ENCODE assay signal across 20 cellular contexts in genomic region chr1:206926286-206926685, GRCh38. TPM values are rescaled to one million over a fixed set of nuclear protein-coding genes. Genes with fewer than 3 reads are reported as not detected.
DNase-seq lines count a peak whose midpoint lies in the region; ATAC-seq, FAIRE-seq and TF ChIP-seq lines count a peak whose summit lies in the region.
"Had no signal": no experiment of that assay in that cellular context is flagged by ENCODE, and none has a peak within 500 bp of the region (broad histone marks: within the 10 kb centered on the region; RNA-seq: fewer than 3 reads in every experiment).

No MANE protein-coding gene starts in this region.

- H3K27ac Mint-ChIP-seq in CD4-positive, alpha-beta memory T cell, result peak overlapping the region in 4 of 7 donors; percentile 12 to 86 (median 36)
- peak overlapping the region; percentile 34 for H3K27ac Mint-ChIP-seq in activated naive CD8-positive, alpha-beta T cell treated with anti-CD3 and anti-CD28 coated beads, Interleukin-2, amount 50 U/mL, for 24 hours
- H3K27ac Mint-ChIP-seq: CD8-positive, alpha-beta T cell had no signal

- peaks cover 65 to 99% (median 80%) of the 10 kb centered on the region in 10 experiments for H3K4me1 ChIP-seq in BLaER1 treated with 17β-estradiol and CSF1 and Interleukin-3, amounts not matched to agents 10 nM and 100 nM
- H3K4me1 ChIP-seq in CD4-positive, alpha-beta memory T cell (ENCODE audit: insufficient read depth, low read length), result peaks cover 67% of the 10 kb centered on the region
- H3K4me1 ChIP-seq in HepG2 (ENCODE audit: insufficient read depth, low read length), result peaks cover 34% of the 10 kb centered on the region

- peak; percentile 15 for FAIRE-seq in HepG2 (lab: Jason Lieb, UNC)
- FAIRE-seq: GM12891 had no signal

- no peak for TF ChIP-seq POLR2A in HepG2 (IDR thresholded peaks at IDR 0.05; ENCODE audit: insufficient read depth in 1 of 2, low read depth in 2 of 2, low read length in 2 of 2)

- no peak for TF ChIP-seq RAD21 in HepG2 (CRISPR knock-in tag; IDR thresholded peaks at IDR 0.05)

- no peak for ATAC-seq in activated naive CD8-positive, alpha-beta T cell treated with anti-CD3 and anti-CD28 coated beads, Interleukin-2, amount 50 U/mL, for 24 hours
- ATAC-seq in HepG2 (no peak; the same call in 2 of the 3 replicates), HG03469 (IDR thresholded peaks at IDR 0.05; ENCODE audit: unreplicated experiment) (no peak), HG03342 (IDR thresholded peaks at IDR 0.05; ENCODE audit: unreplicated experiment) (no peak)
- ATAC-seq: CD8-positive, alpha-beta T cell had no signal

- TF ChIP-seq EP300 in HepG2 (IDR thresholded peaks at IDR 0.05; ENCODE audit: low read depth in 2 of 2, low read length in 2 of 2) (no peak), HepG2 (CRISPR knock-in tag; IDR thresholded peaks at IDR 0.05; ENCODE audit: borderline replicate concordance) (no peak)

- H3K4me3 ChIP-seq in BLaER1 treated with 17β-estradiol and CSF1 and Interleukin-3, amounts not matched to agents 10 nM and 100 nM, result no peak overlapping the region
- H3K4me3 ChIP-seq in CD4-positive, alpha-beta memory T cell (ENCODE audit: low read length in 2 of 2), result no peak overlapping the region
- H3K4me3 ChIP-seq in HepG2 (replicated peaks in 1 of 3; ENCODE audit: insufficient read depth in 1 of 3, low read depth in 2 of 3, low read length in 3 of 3), result no peak overlapping the region
- H3K4me3 ChIP-seq: GM23248, SK-N-MC had no signal

- in situ Hi-C loops in HepG2 (cut with HindIII; ENCODE audit: extremely low pct_ligation_motif_present, low pct_unique_long_range_greater_than_20kb), result no loop called here

- BruUV-seq in HepG2 (replicated peaks; lab: Mats Ljungman, UMichigan), result no TSS peak

- no peak overlapping the region for H2AFZ ChIP-seq in HepG2 (ENCODE audit: low read length)
- H2AFZ ChIP-seq: GM23248 had no signal

- H3K4me3 Mint-ChIP-seq in CD4-positive, alpha-beta memory T cell, result peak overlapping the region in 2 of 8 donors; percentile 9 to 17
- no peak overlapping the region for H3K4me3 Mint-ChIP-seq in activated naive CD8-positive, alpha-beta T cell treated with anti-CD3 and anti-CD28 coated beads, Interleukin-2, amount 50 U/mL, for 24 hours
- H3K4me3 Mint-ChIP-seq: CD8-positive, alpha-beta T cell had no signal

- no peak for TF ChIP-seq CTCF in HepG2 (CRISPR knock-in tag; IDR thresholded peaks at IDR 0.05)
- TF ChIP-seq CTCF in GM10248 (IDR thresholded peaks at IDR 0.05; ENCODE audit: control extremely low read depth, extremely low read depth, low read depth, missing control alignments), result no peak

- H3K36me3 Mint-ChIP-seq in CD4-positive, alpha-beta memory T cell, result peaks cover 0 to 6% of the 10 kb centered on the region in 2 donors
- H3K36me3 Mint-ChIP-seq in activated naive CD8-positive, alpha-beta T cell treated with anti-CD3 and anti-CD28 coated beads, Interleukin-2, amount 50 U/mL, for 24 hours (ENCODE audit: low read depth), result no peaks in the 10 kb centered on the region

- 94% methylated on average over 1 of the region's 2 CpGs for WGBS in HepG2 (ENCODE audit: low lambda C conversion rate)

- peak overlapping the region in 1 of 11 experiments; percentile 22; a peak in 1 of 22 replicates for H3K9ac ChIP-seq in BLaER1 treated with 17β-estradiol and CSF1 and Interleukin-3, amounts not matched to agents 10 nM and 100 nM
- no peak overlapping the region for H3K9ac ChIP-seq in HepG2 (ENCODE audit: insufficient read depth, low read depth, low read length)
- H3K9ac ChIP-seq: GM23248, KMS-11 had no signal

- intact Hi-C loops in CD4-positive, alpha-beta memory T cell (cut with micrococcal nuclease), result no loop called here
- intact Hi-C loops in HepG2 (cut with micrococcal nuclease; ENCODE audit: unreplicated experiment), result no loop called here

- H3K4me1 Mint-ChIP-seq in CD4-positive, alpha-beta memory T cell, result peaks cover 20 to 37% (median 30%) of the 10 kb centered on the region in 4 donors
- H3K4me1 Mint-ChIP-seq in activated naive CD8-positive, alpha-beta T cell treated with anti-CD3 and anti-CD28 coated beads, Interleukin-2, amount 50 U/mL, for 24 hours, result peaks cover 47% of the 10 kb centered on the region

- H3K9me3 Mint-ChIP-seq in CD4-positive, alpha-beta memory T cell, result no peaks in the 10 kb centered on the region
- no peaks in the 10 kb centered on the region for H3K9me3 Mint-ChIP-seq in activated naive CD8-positive, alpha-beta T cell treated with anti-CD3 and anti-CD28 coated beads, Interleukin-2, amount 50 U/mL, for 24 hours
- H3K9me3 Mint-ChIP-seq: CD8-positive, alpha-beta T cell had no signal

- peak overlapping the region in 4 of 11 experiments; percentile 52 to 83 (median 65); a peak in 7 of 22 replicates for H3K4me2 ChIP-seq in BLaER1 treated with 17β-estradiol and CSF1 and Interleukin-3, amounts not matched to agents 10 nM and 100 nM
- H3K4me2 ChIP-seq in HepG2 (ENCODE audit: low read depth, low read length), result no peak overlapping the region
- H3K4me2 ChIP-seq: KMS-11 had no signal

- H3K27me3 Mint-ChIP-seq in CD4-positive, alpha-beta memory T cell, result no peaks in the 10 kb centered on the region
- H3K27me3 Mint-ChIP-seq in activated naive CD8-positive, alpha-beta T cell treated with anti-CD3 and anti-CD28 coated beads, Interleukin-2, amount 50 U/mL, for 24 hours, result no peaks in the 10 kb centered on the region

- no peaks in the 10 kb centered on the region for H3K36me3 ChIP-seq in BLaER1 treated with 17β-estradiol and CSF1 and Interleukin-3, amounts not matched to agents 10 nM and 100 nM
- no peaks in the 10 kb centered on the region for H3K36me3 ChIP-seq in CD4-positive, alpha-beta memory T cell (ENCODE audit: insufficient read depth, low read length)
- H3K36me3 ChIP-seq in HepG2 (replicated peaks in 1 of 2; ENCODE audit: control insufficient read depth in 1 of 2, insufficient read depth in 2 of 2, low read length in 2 of 2), result no peaks in the 10 kb centered on the region

- no peaks in the 10 kb centered on the region for H4K20me1 ChIP-seq in BLaER1 treated with 17β-estradiol and CSF1 and Interleukin-3, amounts not matched to agents 10 nM and 100 nM
- no peaks in the 10 kb centered on the region for H4K20me1 ChIP-seq in HepG2 (ENCODE audit: insufficient read depth, low read length)

- DNase-seq in CD4-positive, alpha-beta memory T cell, result no peak
- DNase-seq in activated naive CD8-positive, alpha-beta T cell treated with anti-CD3 and anti-CD28 coated beads, Interleukin-2, amount 50 U/mL, for 24 hours, result no peak
- DNase-seq in HepG2 (ENCODE audit: low spot score), result no peak
- DNase-seq in GM10248 (ENCODE audit: extremely low spot score), result no peak
- DNase-seq: CD8-positive, alpha-beta T cell; DMS79 treated with DMSO at 0.1 percent for 48 hours; GDM1; GM23248; HCEC 1CT; NCI-H2081 treated with DMSO at 0.1 percent for 48 hours; NCI-H510A; NCI-H774; PC-3 had no signal

- POLR2A ChIA-PET in CD4-positive, alpha-beta memory T cell (lab: Charles Lee; ENCODE audit: partially characterized antibody), result interaction anchor here (0.9 to 8.7 kb wide), 4 partner anchors 9 to 200 kb away, joined by 3 to 179 read pairs (median 8); partner anchors contain the start of gene FCMR
- POLR2A ChIA-PET in HepG2 (lab: Yijun Ruan, JAX) (no interaction called here), GM10248 (lab: Yijun Ruan, JAX) (no interaction called here)

- peak overlapping the region in 8 of 11 experiments; percentile 39 to 94 (median 54); a peak in 14 of 22 replicates for H3K27ac ChIP-seq in BLaER1 treated with 17β-estradiol and CSF1 and Interleukin-3, amounts not matched to agents 10 nM and 100 nM
- H3K27ac ChIP-seq in CD4-positive, alpha-beta memory T cell (ENCODE audit: low read depth, low read length), result no peak overlapping the region
- no peak overlapping the region for H3K27ac ChIP-seq in HepG2 (ENCODE audit: extremely low read length, insufficient read depth, low read length)
- H3K27ac ChIP-seq: GM23248, KMS-11, SK-N-MC had no signal

- CTCF ChIA-PET in CD4-positive, alpha-beta memory T cell (lab: Charles Lee; ENCODE audit: partially characterized antibody), result interaction anchor here (0.7 to 13.7 kb wide), 5 partner anchors 9 to 192 kb away, joined by 3 to 477 read pairs (median 17); partner anchors contain the start of gene FCMR
- CTCF ChIA-PET in HepG2 (lab: Yijun Ruan, JAX; ENCODE audit: low intra/inter-chr PET ratio, low total read pairs) (interaction anchor here (2.2 kb wide), 1 partner anchor 56 kb away, joined by 8 read pairs; no protein-coding TSS in a partner anchor), GM10248 (lab: Yijun Ruan, JAX) (interaction anchor here (1.1 to 25.0 kb wide), 7 partner anchors 9 to 201 kb away, joined by 4 to 357 read pairs (median 11); partner anchors contain the start of genes FCAMR and FCMR)

- H3K27me3 ChIP-seq in BLaER1 treated with 17β-estradiol and CSF1 and Interleukin-3, amounts not matched to agents 10 nM and 100 nM, result no peaks in the 10 kb centered on the region
- no peaks in the 10 kb centered on the region for H3K27me3 ChIP-seq in CD4-positive, alpha-beta memory T cell (ENCODE audit: insufficient read depth, low read length)
- H3K27me3 ChIP-seq in HepG2 (ENCODE audit: control insufficient read depth in 1 of 2, insufficient read depth in 2 of 2, low read length in 2 of 2), result no peaks in the 10 kb centered on the region; a peak in 1 of 5 replicates

- H3K9me3 ChIP-seq in BLaER1 treated with 17β-estradiol and CSF1 and Interleukin-3, amounts not matched to agents 10 nM and 100 nM (replicated peaks in 1 of 11), result no peaks in the 10 kb centered on the region
- no peaks in the 10 kb centered on the region for H3K9me3 ChIP-seq in CD4-positive, alpha-beta memory T cell (ENCODE audit: control insufficient read depth in 1 of 2, low read length in 2 of 2)
- H3K9me3 ChIP-seq in HepG2 (ENCODE audit: low read length), result no peaks in the 10 kb centered on the region

- H3K79me2 ChIP-seq in HepG2 (ENCODE audit: insufficient read depth, low read length), result no peaks in the 10 kb centered on the region

RNA-seq across cellular contexts. Expression of gene FCMR, which starts 4.5 kb away (rescaled TPM):
- total RNA-seq in CD4-positive, alpha-beta memory T cell, result 100 to 1,000 TPM; 554 to 588 TPM
- 100 to 1,000 TPM; 493 to 558 TPM for polyA plus RNA-seq in CD4-positive, alpha-beta memory T cell
- not detected in 2 replicates for total RNA-seq in HepG2 (2016; rRNA removed; fragmentation: Illumina TruSeq; extraction: Trizol)
- not detected in 2 replicates for total RNA-seq in HepG2 (2016; cell fraction: cytosol; rRNA removed; fragmentation: Illumina TruSeq; extraction: Trizol; ENCODE audit: low read depth)
- total RNA-seq in HepG2 (2016; cell fraction: insoluble cytoplasmic fraction; rRNA removed; fragmentation: Illumina TruSeq; extraction: Trizol), result not detected in 2 replicates
- not detected in 2 replicates for total RNA-seq in HepG2 (2016; cell fraction: membrane; rRNA removed; fragmentation: Illumina TruSeq; extraction: Trizol)
- not detected in 2 replicates for total RNA-seq in HepG2 (2016; cell fraction: nucleus; rRNA removed; fragmentation: Illumina TruSeq; extraction: Trizol)
- 0.47 TPM in 1 of 2 replicates, not detected in the other for polyA plus RNA-seq in HepG2 (2011; rRNA removed)
- 0.10 TPM in 1 of 2 replicates, not detected in the other for polyA plus RNA-seq in HepG2 (2011; cell fraction: cytosol; rRNA removed)
- 0.10 TPM in 1 of 2 replicates, not detected in the other for polyA plus RNA-seq in HepG2 (2011; cell fraction: nucleus; rRNA removed)
- polyA plus RNA-seq in HepG2 (2012), result not detected in 2 replicates
- polyA plus RNA-seq in HepG2 (2016; cell fraction: cytosol; fragmentation: Illumina TruSeq; extraction: Trizol; ENCODE audit: low read depth), result not detected in 2 replicates
- not detected in 2 replicates for polyA plus RNA-seq in HepG2 (2016; cell fraction: insoluble cytoplasmic fraction; fragmentation: Illumina TruSeq; extraction: Trizol; ENCODE audit: low read depth)
- polyA plus RNA-seq in HepG2 (2016; cell fraction: membrane; fragmentation: Illumina TruSeq; extraction: Trizol; ENCODE audit: low read depth), result not detected in 2 replicates
- not detected in 2 replicates for polyA plus RNA-seq in HepG2 (2016; cell fraction: nucleus; fragmentation: Illumina TruSeq; extraction: Trizol; ENCODE audit: insufficient read depth, low read depth)
- 3.1 TPM in 1 of 2 replicates, not detected in the other for polyA minus RNA-seq in HepG2 (2011; rRNA and poly(A)+ RNA removed; ENCODE audit: low replicate concordance)
- polyA minus RNA-seq in HepG2 (2011; cell fraction: cytosol; rRNA and poly(A)+ RNA removed), result not detected in 2 replicates
- polyA minus RNA-seq in HepG2 (2011; cell fraction: nucleus; rRNA and poly(A)+ RNA removed), result not detected in 2 replicates

RNA-seq across cellular contexts. Expression of gene PIGR, which starts 20.0 kb away (rescaled TPM):
- total RNA-seq in CD4-positive, alpha-beta memory T cell, result not detected
- not detected for polyA plus RNA-seq in CD4-positive, alpha-beta memory T cell
- not detected in 2 replicates for total RNA-seq in HepG2 (2016; rRNA removed; fragmentation: Illumina TruSeq; extraction: Trizol)
- total RNA-seq in HepG2 (2016; cell fraction: cytosol; rRNA removed; fragmentation: Illumina TruSeq; extraction: Trizol; ENCODE audit: low read depth), result not detected in 2 replicates
- not detected in 2 replicates for total RNA-seq in HepG2 (2016; cell fraction: insoluble cytoplasmic fraction; rRNA removed; fragmentation: Illumina TruSeq; extraction: Trizol)
- not detected in 2 replicates for total RNA-seq in HepG2 (2016; cell fraction: membrane; rRNA removed; fragmentation: Illumina TruSeq; extraction: Trizol)
- total RNA-seq in HepG2 (2016; cell fraction: nucleus; rRNA removed; fragmentation: Illumina TruSeq; extraction: Trizol), result not detected in 2 replicates
- polyA plus RNA-seq in HepG2 (2011; rRNA removed), result 0.04 TPM in 1 of 2 replicates, not detected in the other
- not detected in 2 replicates for polyA plus RNA-seq in HepG2 (2011; cell fraction: cytosol; rRNA removed)
- not detected in 2 replicates for polyA plus RNA-seq in HepG2 (2011; cell fraction: nucleus; rRNA removed)
- not detected in 2 replicates for polyA plus RNA-seq in HepG2 (2012)
- not detected in 2 replicates for polyA plus RNA-seq in HepG2 (2016; cell fraction: cytosol; fragmentation: Illumina TruSeq; extraction: Trizol; ENCODE audit: low read depth)
- polyA plus RNA-seq in HepG2 (2016; cell fraction: insoluble cytoplasmic fraction; fragmentation: Illumina TruSeq; extraction: Trizol; ENCODE audit: low read depth), result not detected in 2 replicates
- polyA plus RNA-seq in HepG2 (2016; cell fraction: membrane; fragmentation: Illumina TruSeq; extraction: Trizol; ENCODE audit: low read depth), result not detected in 2 replicates
- polyA plus RNA-seq in HepG2 (2016; cell fraction: nucleus; fragmentation: Illumina TruSeq; extraction: Trizol; ENCODE audit: insufficient read depth, low read depth), result not detected in 2 replicates
- polyA minus RNA-seq in HepG2 (2011; rRNA and poly(A)+ RNA removed; ENCODE audit: low replicate concordance), result not detected in 2 replicates
- not detected in 2 replicates for polyA minus RNA-seq in HepG2 (2011; cell fraction: cytosol; rRNA and poly(A)+ RNA removed)
- polyA minus RNA-seq in HepG2 (2011; cell fraction: nucleus; rRNA and poly(A)+ RNA removed), result not detected in 2 replicates
- total RNA-seq: CD8-positive, alpha-beta T cell; GM23248; M059J; PC-3 had no signal
- polyA plus RNA-seq: GM23248 had no signal

RNA-seq across cellular contexts. Expression of gene IL24, which starts 29.0 kb away (rescaled TPM):
- total RNA-seq in CD4-positive, alpha-beta memory T cell, result not detected
- 10 to 100 TPM; 20.3 to 29.6 TPM for polyA plus RNA-seq in CD4-positive, alpha-beta memory T cell
- total RNA-seq in HepG2 (2016; rRNA removed; fragmentation: Illumina TruSeq; extraction: Trizol), result not detected in 2 replicates
- not detected in 2 replicates for total RNA-seq in HepG2 (2016; cell fraction: cytosol; rRNA removed; fragmentation: Illumina TruSeq; extraction: Trizol; ENCODE audit: low read depth)
- total RNA-seq in HepG2 (2016; cell fraction: insoluble cytoplasmic fraction; rRNA removed; fragmentation: Illumina TruSeq; extraction: Trizol), result not detected in 2 replicates
- not detected in 2 replicates for total RNA-seq in HepG2 (2016; cell fraction: membrane; rRNA removed; fragmentation: Illumina TruSeq; extraction: Trizol)
- not detected in 2 replicates for total RNA-seq in HepG2 (2016; cell fraction: nucleus; rRNA removed; fragmentation: Illumina TruSeq; extraction: Trizol)
- polyA plus RNA-seq in HepG2 (2011; rRNA removed), result not detected in 2 replicates
- not detected in 2 replicates for polyA plus RNA-seq in HepG2 (2011; cell fraction: cytosol; rRNA removed)
- polyA plus RNA-seq in HepG2 (2011; cell fraction: nucleus; rRNA removed), result not detected in 2 replicates
- polyA plus RNA-seq in HepG2 (2012), result not detected in 2 replicates
- not detected in 2 replicates for polyA plus RNA-seq in HepG2 (2016; cell fraction: cytosol; fragmentation: Illumina TruSeq; extraction: Trizol; ENCODE audit: low read depth)
- polyA plus RNA-seq in HepG2 (2016; cell fraction: insoluble cytoplasmic fraction; fragmentation: Illumina TruSeq; extraction: Trizol; ENCODE audit: low read depth), result not detected in 2 replicates
- polyA plus RNA-seq in HepG2 (2016; cell fraction: membrane; fragmentation: Illumina TruSeq; extraction: Trizol; ENCODE audit: low read depth), result not detected in 2 replicates
- not detected in 2 replicates for polyA plus RNA-seq in HepG2 (2016; cell fraction: nucleus; fragmentation: Illumina TruSeq; extraction: Trizol; ENCODE audit: insufficient read depth, low read depth)
- 0.12 TPM in 1 of 2 replicates, not detected in the other for polyA minus RNA-seq in HepG2 (2011; rRNA and poly(A)+ RNA removed; ENCODE audit: low replicate concordance)
- not detected in 2 replicates for polyA minus RNA-seq in HepG2 (2011; cell fraction: cytosol; rRNA and poly(A)+ RNA removed)
- not detected in 2 replicates for polyA minus RNA-seq in HepG2 (2011; cell fraction: nucleus; rRNA and poly(A)+ RNA removed)
- total RNA-seq: CD8-positive, alpha-beta T cell had no signal

RNA-seq across cellular contexts. Expression of gene FCAMR, which starts 44.0 kb away (rescaled TPM):
- not detected for total RNA-seq in CD4-positive, alpha-beta memory T cell
- not detected for polyA plus RNA-seq in CD4-positive, alpha-beta memory T cell
- not detected in 2 replicates for total RNA-seq in HepG2 (2016; rRNA removed; fragmentation: Illumina TruSeq; extraction: Trizol)
- not detected in 2 replicates for total RNA-seq in HepG2 (2016; cell fraction: cytosol; rRNA removed; fragmentation: Illumina TruSeq; extraction: Trizol; ENCODE audit: low read depth)
- not detected in 2 replicates for total RNA-seq in HepG2 (2016; cell fraction: insoluble cytoplasmic fraction; rRNA removed; fragmentation: Illumina TruSeq; extraction: Trizol)
- not detected in 2 replicates for total RNA-seq in HepG2 (2016; cell fraction: membrane; rRNA removed; fragmentation: Illumina TruSeq; extraction: Trizol)
- total RNA-seq in HepG2 (2016; cell fraction: nucleus; rRNA removed; fragmentation: Illumina TruSeq; extraction: Trizol), result not detected in 2 replicates
- polyA plus RNA-seq in HepG2 (2011; rRNA removed), result not detected in 2 replicates
- not detected in 2 replicates for polyA plus RNA-seq in HepG2 (2011; cell fraction: cytosol; rRNA removed)
- not detected in 2 replicates for polyA plus RNA-seq in HepG2 (2011; cell fraction: nucleus; rRNA removed)
- polyA plus RNA-seq in HepG2 (2012), result not detected in 2 replicates
- polyA plus RNA-seq in HepG2 (2016; cell fraction: cytosol; fragmentation: Illumina TruSeq; extraction: Trizol; ENCODE audit: low read depth), result not detected in 2 replicates
- polyA plus RNA-seq in HepG2 (2016; cell fraction: insoluble cytoplasmic fraction; fragmentation: Illumina TruSeq; extraction: Trizol; ENCODE audit: low read depth), result not detected in 2 replicates
- not detected in 2 replicates for polyA plus RNA-seq in HepG2 (2016; cell fraction: membrane; fragmentation: Illumina TruSeq; extraction: Trizol; ENCODE audit: low read depth)
- not detected in 2 replicates for polyA plus RNA-seq in HepG2 (2016; cell fraction: nucleus; fragmentation: Illumina TruSeq; extraction: Trizol; ENCODE audit: insufficient read depth, low read depth)
- not detected in 2 replicates for polyA minus RNA-seq in HepG2 (2011; rRNA and poly(A)+ RNA removed; ENCODE audit: low replicate concordance)
- polyA minus RNA-seq in HepG2 (2011; cell fraction: cytosol; rRNA and poly(A)+ RNA removed), result not detected in 2 replicates
- not detected in 2 replicates for polyA minus RNA-seq in HepG2 (2011; cell fraction: nucleus; rRNA and poly(A)+ RNA removed)
- total RNA-seq: CD8-positive, alpha-beta T cell; GM23248; M059J; PC-3 had no signal
- polyA plus RNA-seq: GM23248 had no signal

Comparison
In these comparisons a context has a peak if more than half of its experiments do, and no peak if none do; other contexts are left out.
1. H3K27ac ChIP-seq: peak in BLaER1 treated with 17β-estradiol and CSF1 and Interleukin-3, amounts not matched to agents 10 nM and 100 nM (8 of 11); none in CD4-positive, alpha-beta memory T cell (single experiment) and HepG2 (single experiment).
2. RNA of gene FCMR, which starts 4.5 kb away (total RNA-seq): 554 to 588 TPM in CD4-positive, alpha-beta memory T cell; not detected in HepG2; every median in the first group is over 100 times any median in the second.